8 cellular contexts compared by ENCODE assay signal in the genomic region with DNA sequence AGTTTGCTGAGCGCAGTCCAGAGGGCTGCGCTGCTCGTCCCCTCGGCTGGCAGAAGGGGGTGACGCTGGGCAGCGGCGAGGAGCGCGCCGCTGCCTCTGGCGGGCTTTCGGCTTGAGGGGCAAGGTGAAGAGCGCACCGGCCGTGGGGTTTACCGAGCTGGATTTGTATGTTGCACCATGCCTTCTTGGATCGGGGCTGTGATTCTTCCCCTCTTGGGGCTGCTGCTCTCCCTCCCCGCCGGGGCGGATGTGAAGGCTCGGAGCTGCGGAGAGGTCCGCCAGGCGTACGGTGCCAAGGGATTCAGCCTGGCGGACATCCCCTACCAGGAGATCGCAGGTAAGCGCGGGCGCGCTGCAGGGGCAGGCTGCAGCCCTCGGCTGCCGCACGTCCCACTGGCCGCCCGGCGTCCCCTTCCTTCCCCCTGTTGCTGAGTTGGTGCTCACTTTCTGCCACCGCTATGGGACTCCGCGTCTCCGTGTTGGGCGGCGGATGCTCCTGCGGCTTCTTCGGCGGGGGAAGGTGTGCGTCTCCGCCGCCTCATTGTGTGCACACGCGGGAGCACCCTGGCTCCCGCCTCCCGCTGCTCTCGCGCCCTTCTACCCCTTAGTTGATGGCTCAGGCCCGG. TPM values are rescaled to one million over a fixed set of nuclear protein-coding genes. Genes with fewer than 3 reads are reported as not detected.
DNase-seq lines count a peak whose midpoint lies in the region; TF ChIP-seq lines count a peak whose summit lies in the region.

No MANE protein-coding gene starts in this region.

- POLR2A ChIA-PET in MCF 10A (lab: Yijun Ruan, JAX) (interaction anchor here (0.6 to 5.5 kb wide), 16 partner anchors 13 to 1118 kb away, joined by 3 to 64 read pairs (median 4); no protein-coding TSS in a partner anchor), GM10248 (lab: Yijun Ruan, JAX) (no interaction called here)

- H3K4me1 ChIP-seq in tibial nerve = peaks cover 0 to 27% (median 3%) of the 10 kb centered on the region in 4 donors

- no peaks in the 10 kb centered on the region for H3K36me3 ChIP-seq in tibial nerve

- no peak for TF ChIP-seq EP300 in tibial nerve (IDR thresholded peaks at IDR 0.05)

- intact Hi-C loops in MCF 10A (cut with micrococcal nuclease) = loop anchor here (1.0 to 10.0 kb wide), 9 partner anchors 237 to 1135 kb away; no protein-coding TSS in a partner anchor

- H3K4me1 Mint-ChIP-seq in MCF 10A (ENCODE audit: insufficient read depth, unreplicated experiment) = peaks cover 46% of the 10 kb centered on the region

- WGBS in tibial nerve, 2 donors = 1 to 3% methylated on average over 30 to 34 of the region's 56 CpGs

- no peaks in the 10 kb centered on the region for H3K27me3 Mint-ChIP-seq in MCF 10A (ENCODE audit: insufficient read depth, unreplicated experiment)

- H3K9me3 Mint-ChIP-seq in MCF 10A (ENCODE audit: unreplicated experiment) = no peaks in the 10 kb centered on the region

- BruUV-seq in MCF 10A (replicated peaks; lab: Mats Ljungman, UMichigan) = no TSS peak

- H3K36me3 Mint-ChIP-seq in MCF 10A (ENCODE audit: insufficient read depth, unreplicated experiment) = peaks cover 6% of the 10 kb centered on the region

- TF ChIP-seq CTCF in MCF 10A (IDR thresholded peaks at IDR 0.05; ENCODE audit: unreplicated experiment) (no peak), tibial nerve (IDR thresholded peaks at IDR 0.05) (no peak), GM10248 (IDR thresholded peaks at IDR 0.05; ENCODE audit: control extremely low read depth, extremely low read depth, low read depth, missing control alignments) (no peak)

- peak overlapping the region; percentile 86 for H3K27ac Mint-ChIP-seq in MCF 10A (ENCODE audit: low read depth, unreplicated experiment)

- H3K27me3 ChIP-seq in tibial nerve = peaks cover 0 to 5% of the 10 kb centered on the region in 2 donors

- H3K9me3 ChIP-seq in tibial nerve = no peaks in the 10 kb centered on the region

- peak overlapping the region; percentile 46 to 65 (median 52) for H3K4me3 ChIP-seq in tibial nerve

- TF ChIP-seq POLR2A in tibial nerve (IDR thresholded peaks at IDR 0.05) = no peak
- TF ChIP-seq POLR2A in erythroblast (IDR thresholded peaks at IDR 0.05; ENCODE audit: low read length) = no peak

- H3K27ac ChIP-seq in tibial nerve = peak overlapping the region; percentile 57 to 90 (median 74)

- CTCF ChIA-PET in MCF 10A (lab: Yijun Ruan, JAX) = interaction anchor here (0.6 to 4.0 kb wide), 14 partner anchors 8 to 1179 kb away, joined by 3 to 22 read pairs (median 4); no protein-coding TSS in a partner anchor
- CTCF ChIA-PET in GM10248 (lab: Yijun Ruan, JAX) = no interaction called here

- DNase-seq in ELF-1 (ENCODE audit: low read depth, low spot score) (peak; percentile 79), NCI-H2081 treated with DMSO at 0.1 percent for 48 hours (lab: John Stamatoyannopoulos, UW) (peak; percentile 9), MCF 10A (ENCODE audit: unreplicated experiment) (peak; percentile 67), left kidney (ENCODE audit: low read depth, low spot score) (peak; percentile 85), tibial nerve (ENCODE audit: low spot score in 2 of 2) (peak in 1 of 2 donors; percentile 16), GF-D8 (lab: John Stamatoyannopoulos, UW) (no peak), GM10248 (ENCODE audit: extremely low spot score) (no peak), erythroblast (lab: John Stamatoyannopoulos, UW) (no peak)

- peak overlapping the region; percentile 93 for H3K4me3 Mint-ChIP-seq in MCF 10A (ENCODE audit: unreplicated experiment)

RNA-seq across cellular contexts. Expression of a gene that starts 0.8 kb away (rescaled TPM):
- 8.4 and 9.7 TPM in 2 replicates for total RNA-seq in MCF 10A (2022)
- total RNA-seq in tibial nerve = 10 to 100 TPM; 21.9 to 39.5 (median 29.8) TPM

Comparison
In these comparisons a context has a peak if more than half of its experiments do, and no peak if none do; other contexts are left out.
1. DNase-seq: peak in ELF-1 (single experiment), NCI-H2081 treated with DMSO at 0.1 percent for 48 hours (single experiment), MCF 10A (single experiment) and left kidney (single experiment); none in GF-D8 (single experiment), GM10248 (single experiment) and erythroblast (0 of 2).